In the genomic region with DNA sequence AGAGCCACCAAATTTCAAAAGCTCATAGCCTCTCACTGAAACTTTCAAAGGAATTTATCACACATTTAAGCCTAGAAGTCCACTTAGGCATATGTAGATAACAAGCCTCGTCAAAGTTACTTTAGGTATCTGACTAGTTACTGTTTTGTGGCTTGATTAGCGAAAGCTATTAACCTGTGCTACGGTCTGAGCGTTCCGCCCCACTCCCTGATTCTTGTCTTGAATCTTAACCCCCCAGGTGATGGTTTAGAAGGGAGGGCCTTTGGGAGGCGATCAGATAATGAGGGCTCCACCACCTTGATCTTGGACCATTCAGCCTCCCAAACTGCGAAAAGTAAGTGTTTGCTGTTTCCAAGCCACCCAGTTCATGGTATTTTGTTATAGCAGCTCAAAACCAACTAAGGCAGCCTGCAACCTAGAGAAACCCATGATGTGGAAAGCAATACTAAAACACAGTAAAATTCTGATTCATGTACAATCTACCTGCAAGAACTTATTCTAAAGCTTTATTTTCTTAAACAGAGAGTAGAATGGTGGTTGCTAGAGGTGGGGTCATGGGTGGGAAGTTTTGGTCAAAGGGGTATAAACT, we compare ENCODE assay signal across 16 cellular contexts. TPM values are rescaled to one million over a fixed set of nuclear protein-coding genes. Genes with fewer than 3 reads are reported as not detected.
"Had no signal": no experiment of that assay in that cellular context is flagged by ENCODE, and none has a peak within 500 bp of the region (broad histone marks: within the 10 kb centered on the region; RNA-seq: fewer than 3 reads in every experiment).

No MANE protein-coding gene starts in this region.

- DNase-seq: central memory CD4-positive, alpha-beta T cell; effector memory CD4-positive, alpha-beta T cell; hypothalamus; lower lobe of right lung; naive thymus-derived CD4-positive, alpha-beta T cell; occipital lobe; stimulated activated CD4-positive, alpha-beta T cell treated with anti-CD3 and anti-CD28 coated beads, Interleukin-2, amount 100 ng/mL, for 48 hours; testis had no signal

- H3K27me3 ChIP-seq: gastroesophageal sphincter, testis had no signal

- H3K27me3 Mint-ChIP-seq: naive thymus-derived CD4-positive, alpha-beta T cell; stimulated activated naive CD8-positive, alpha-beta T cell treated with anti-CD3 and anti-CD28 coated beads, Interleukin-15, amount 100 ng/mL, for 72 hours had no signal

- ATAC-seq: gastroesophageal sphincter; naive thymus-derived CD4-positive, alpha-beta T cell had no signal

- H3K9me3 Mint-ChIP-seq: activated T-cell treated with anti-CD3 and anti-CD28 coated beads, Interleukin-2, amount 50 U/mL, for 72 hours; stimulated activated naive CD8-positive, alpha-beta T cell treated with anti-CD3 and anti-CD28 coated beads, Interleukin-15, amount 100 ng/mL, for 72 hours had no signal

- H3K27ac Mint-ChIP-seq: activated T-cell treated with anti-CD3 and anti-CD28 coated beads, Interleukin-2, amount 50 U/mL, for 72 hours; stimulated activated naive CD8-positive, alpha-beta T cell treated with anti-CD3 and anti-CD28 coated beads, Interleukin-15, amount 100 ng/mL, for 72 hours had no signal

- H3K27ac ChIP-seq: coronary artery, epithelial cell of prostate, gastroesophageal sphincter, lower lobe of right lung, prostate gland, testis had no signal

- H3K4me1 ChIP-seq: gastroesophageal sphincter had no signal

- H3K9me3 ChIP-seq: gastroesophageal sphincter, lower lobe of right lung, prostate gland, testis had no signal

- H3K36me3 ChIP-seq: gastroesophageal sphincter, lower lobe of right lung, prostate gland had no signal

- H3K4me3 ChIP-seq: coronary artery, gastroesophageal sphincter, lower lobe of right lung, prostate gland, testis had no signal

RNA-seq across cellular contexts. Expression of a gene that starts 7.2 kb away (rescaled TPM):
- total RNA-seq: T-helper 2 cell treated with Interferon-gamma antibody and Interleukin-4, amounts not matched to agents 100 ng/mL and 5 ng/mL, for 36 hours; urinary bladder had no signal

RNA-seq across cellular contexts. Expression of a gene that starts 53.1 kb away (rescaled TPM):
- total RNA-seq: lower lobe of right lung; occipital lobe; T-helper 2 cell treated with Interferon-gamma antibody and Interleukin-4, amounts not matched to agents 100 ng/mL and 5 ng/mL, for 36 hours had no signal
- polyA plus RNA-seq: naive thymus-derived CD4-positive, alpha-beta T cell had no signal
